ENCODE assay signal across 8 cellular contexts in genomic region chr12:74889563-74890236, GRCh38.
DNase-seq lines count a peak whose midpoint lies in the region; ATAC-seq, FAIRE-seq and TF ChIP-seq lines count a peak whose summit lies in the region.

No MANE protein-coding gene starts in this region.

- H3K4me3 ChIP-seq in KMS-11 (IDR thresholded peaks at IDR 0.05; ENCODE audit: insufficient read depth, low read depth, low read length) (no peak overlapping the region), A673 (ENCODE audit: low read depth, low read length, poor library complexity, severe bottlenecking) (no peak overlapping the region)

- H3K27ac ChIP-seq in KMS-11, result no peak overlapping the region
- no peak overlapping the region for H3K27ac ChIP-seq in A673 (ENCODE audit: low read depth, low read length, poor library complexity, severe bottlenecking)

- H3K4me2 ChIP-seq in KMS-11, result peak overlapping the region; percentile 18; the same call in 1 of the 2 replicates

- no peak overlapping the region for H3K9ac ChIP-seq in KMS-11

- POLR2A ChIA-PET in A673 (lab: Charles Lee; ENCODE audit: low non-redundant PET), result no interaction called here

- peak; percentile 76 for FAIRE-seq in H54 (lab: Jason Lieb, UNC)

- ATAC-seq in left lobe of liver, result no peak

- TF ChIP-seq CTCF in KMS-11 (conservative IDR thresholded peaks at IDR 0.05; ENCODE audit: low read depth, low read length) (no peak), A673 (conservative IDR thresholded peaks at IDR 0.05; ENCODE audit: low read depth, low read length) (no peak)

- no TSS peak for BruUV-seq in A673 (replicated peaks; lab: Mats Ljungman, UMichigan)

- peak; percentile 1 for DNase-seq in GM03348 (ENCODE audit: low spot score)
- DNase-seq in H54 (ENCODE audit: insufficient read length, low spot score), result no peak
- DNase-seq in glomerular endothelial cell (ENCODE audit: extremely low read depth, low read depth, low spot score), result peak; percentile 0
- DNase-seq in SKM-1 treated with dmso at 0.1 percent for 144 hours (lab: John Stamatoyannopoulos, UW; ENCODE audit: unreplicated experiment), result no peak
- no peak for DNase-seq in effector CD4-positive, alpha-beta T cell
- no peak for DNase-seq in left lobe of liver (ENCODE audit: low spot score)
- DNase-seq in A673 (ENCODE audit: low spot score), result no peak

- TF ChIP-seq POLR2A in H54 (IDR thresholded peaks at IDR 0.05; ENCODE audit: low read depth, low read length), result no peak

- H3K9me3 ChIP-seq in A673 (ENCODE audit: low read depth, low read length, poor library complexity, severe bottlenecking), result no peaks in the 10 kb centered on the region

- CTCF ChIA-PET in A673 (lab: Charles Lee), result interaction anchor here (1.0 kb wide), 1 partner anchor 14 kb away, joined by 3 read pairs; no protein-coding TSS in a partner anchor

- intact Hi-C loops in A673 (cut with micrococcal nuclease; ENCODE audit: unreplicated experiment), result no loop called here

- H3K4me1 ChIP-seq in KMS-11 (ENCODE audit: low read depth, poor library complexity, severe bottlenecking), result peaks cover 13% of the 10 kb centered on the region
- peaks cover 3% of the 10 kb centered on the region for H3K4me1 ChIP-seq in A673 (ENCODE audit: insufficient read depth, low read length, poor library complexity, severe bottlenecking)

- H3K79me2 ChIP-seq in KMS-11 (ENCODE audit: insufficient read depth, low read depth), result no peaks in the 10 kb centered on the region

- H3K27me3 ChIP-seq in KMS-11 (ENCODE audit: insufficient read depth, low read depth), result no peaks in the 10 kb centered on the region
- H3K27me3 ChIP-seq in A673 (replicated peaks; ENCODE audit: insufficient read depth, low read depth, low read length, poor library complexity), result no peaks in the 10 kb centered on the region

- H2AFZ ChIP-seq in KMS-11 (ENCODE audit: low read depth), result peak overlapping the region; percentile 7; the same call in 1 of the 2 replicates

- H3K36me3 ChIP-seq in KMS-11 (ENCODE audit: insufficient read depth) (no peaks in the 10 kb centered on the region), A673 (ENCODE audit: insufficient read depth, low read length, poor library complexity, severe bottlenecking) (no peaks in the 10 kb centered on the region)

- H4K20me1 ChIP-seq in KMS-11 (ENCODE audit: insufficient read depth), result no peaks in the 10 kb centered on the region

Comparison
In these comparisons a context has a peak if more than half of its experiments do, and no peak if none do; other contexts are left out.
1. DNase-seq: peak in GM03348 (single experiment) and glomerular endothelial cell (single experiment); none in H54 (single experiment), SKM-1 treated with dmso at 0.1 percent for 144 hours (single experiment), effector CD4-positive, alpha-beta T cell (single experiment), left lobe of liver (single experiment) and A673 (single experiment).